ENCODE assay signal across 1 cellular context in the genomic region with DNA sequence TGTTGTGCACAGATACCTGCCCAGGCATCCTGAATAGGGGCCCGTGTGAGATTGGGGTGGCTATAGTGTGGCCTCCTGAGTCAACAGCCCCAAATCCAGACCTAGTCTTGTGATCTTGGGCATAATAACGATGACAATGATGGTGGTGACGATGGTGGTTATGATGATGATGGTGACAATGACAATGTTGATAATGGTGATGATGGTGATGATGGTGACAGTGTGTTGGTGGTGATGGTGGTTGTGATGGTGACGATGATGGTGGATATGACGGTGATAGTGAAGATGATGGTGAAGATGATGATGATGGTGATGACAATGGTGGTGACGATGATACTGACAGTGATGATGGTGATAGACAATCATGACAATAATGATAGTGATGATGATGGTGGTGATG.
TF ChIP-seq lines count a peak whose summit lies in the region.

No MANE protein-coding gene starts in this region.

TF ChIP-seq in GM23338, 12 proteins besides CTCF, POLR2A, EP300 and RAD21 (continued from another document):
- TF ChIP-seq, protein P1, sequence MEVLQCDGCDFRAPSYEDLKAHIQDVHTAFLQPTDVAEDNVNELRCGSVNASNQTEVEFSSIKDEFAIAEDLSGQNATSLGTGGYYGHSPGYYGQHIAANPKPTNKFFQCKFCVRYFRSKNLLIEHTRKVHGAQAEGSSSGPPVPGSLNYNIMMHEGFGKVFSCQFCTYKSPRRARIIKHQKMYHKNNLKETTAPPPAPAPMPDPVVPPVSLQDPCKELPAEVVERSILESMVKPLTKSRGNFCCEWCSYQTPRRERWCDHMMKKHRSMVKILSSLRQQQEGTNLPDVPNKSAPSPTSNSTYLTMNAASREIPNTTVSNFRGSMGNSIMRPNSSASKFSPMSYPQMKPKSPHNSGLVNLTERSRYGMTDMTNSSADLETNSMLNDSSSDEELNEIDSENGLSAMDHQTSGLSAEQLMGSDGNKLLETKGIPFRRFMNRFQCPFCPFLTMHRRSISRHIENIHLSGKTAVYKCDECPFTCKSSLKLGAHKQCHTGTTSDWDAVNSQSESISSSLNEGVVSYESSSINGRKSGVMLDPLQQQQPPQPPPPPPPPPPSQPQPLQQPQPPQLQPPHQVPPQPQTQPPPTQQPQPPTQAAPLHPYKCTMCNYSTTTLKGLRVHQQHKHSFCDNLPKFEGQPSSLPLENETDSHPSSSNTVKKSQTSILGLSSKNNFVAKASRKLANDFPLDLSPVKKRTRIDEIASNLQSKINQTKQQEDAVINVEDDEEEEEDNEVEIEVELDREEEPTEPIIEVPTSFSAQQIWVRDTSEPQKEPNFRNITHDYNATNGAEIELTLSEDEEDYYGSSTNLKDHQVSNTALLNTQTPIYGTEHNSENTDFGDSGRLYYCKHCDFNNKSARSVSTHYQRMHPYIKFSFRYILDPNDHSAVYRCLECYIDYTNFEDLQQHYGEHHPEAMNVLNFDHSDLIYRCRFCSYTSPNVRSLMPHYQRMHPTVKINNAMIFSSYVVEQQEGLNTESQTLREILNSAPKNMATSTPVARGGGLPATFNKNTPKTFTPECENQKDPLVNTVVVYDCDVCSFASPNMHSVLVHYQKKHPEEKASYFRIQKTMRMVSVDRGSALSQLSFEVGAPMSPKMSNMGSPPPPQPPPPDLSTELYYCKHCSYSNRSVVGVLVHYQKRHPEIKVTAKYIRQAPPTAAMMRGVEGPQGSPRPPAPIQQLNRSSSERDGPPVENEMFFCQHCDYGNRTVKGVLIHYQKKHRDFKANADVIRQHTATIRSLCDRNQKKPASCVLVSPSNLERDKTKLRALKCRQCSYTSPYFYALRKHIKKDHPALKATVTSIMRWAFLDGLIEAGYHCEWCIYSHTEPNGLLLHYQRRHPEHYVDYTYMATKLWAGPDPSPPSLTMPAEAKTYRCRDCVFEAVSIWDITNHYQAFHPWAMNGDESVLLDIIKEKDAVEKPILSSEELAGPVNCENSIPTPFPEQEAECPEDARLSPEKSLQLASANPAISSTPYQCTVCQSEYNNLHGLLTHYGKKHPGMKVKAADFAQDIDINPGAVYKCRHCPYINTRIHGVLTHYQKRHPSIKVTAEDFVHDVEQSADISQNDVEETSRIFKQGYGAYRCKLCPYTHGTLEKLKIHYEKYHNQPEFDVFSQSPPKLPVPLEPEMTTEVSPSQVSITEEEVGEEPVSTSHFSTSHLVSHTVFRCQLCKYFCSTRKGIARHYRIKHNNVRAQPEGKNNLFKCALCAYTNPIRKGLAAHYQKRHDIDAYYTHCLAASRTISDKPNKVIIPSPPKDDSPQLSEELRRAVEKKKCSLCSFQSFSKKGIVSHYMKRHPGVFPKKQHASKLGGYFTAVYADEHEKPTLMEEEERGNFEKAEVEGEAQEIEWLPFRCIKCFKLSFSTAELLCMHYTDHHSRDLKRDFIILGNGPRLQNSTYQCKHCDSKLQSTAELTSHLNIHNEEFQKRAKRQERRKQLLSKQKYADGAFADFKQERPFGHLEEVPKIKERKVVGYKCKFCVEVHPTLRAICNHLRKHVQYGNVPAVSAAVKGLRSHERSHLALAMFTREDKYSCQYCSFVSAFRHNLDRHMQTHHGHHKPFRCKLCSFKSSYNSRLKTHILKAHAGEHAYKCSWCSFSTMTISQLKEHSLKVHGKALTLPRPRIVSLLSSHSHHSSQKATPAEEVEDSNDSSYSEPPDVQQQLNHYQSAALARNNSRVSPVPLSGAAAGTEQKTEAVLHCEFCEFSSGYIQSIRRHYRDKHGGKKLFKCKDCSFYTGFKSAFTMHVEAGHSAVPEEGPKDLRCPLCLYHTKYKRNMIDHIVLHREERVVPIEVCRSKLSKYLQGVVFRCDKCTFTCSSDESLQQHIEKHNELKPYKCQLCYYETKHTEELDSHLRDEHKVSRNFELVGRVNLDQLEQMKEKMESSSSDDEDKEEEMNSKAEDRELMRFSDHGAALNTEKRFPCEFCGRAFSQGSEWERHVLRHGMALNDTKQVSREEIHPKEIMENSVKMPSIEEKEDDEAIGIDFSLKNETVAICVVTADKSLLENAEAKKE (CRISPR knock-in tag; IDR thresholded peaks at IDR 0.05) = no peak
- TF ChIP-seq EZH2 (IDR thresholded peaks at IDR 0.05; ENCODE audit: low read depth, unreplicated experiment) (no peak), ZNF331 (CRISPR knock-in tag; IDR thresholded peaks at IDR 0.05; ENCODE audit: low read depth) (no peak), NANOG (IDR thresholded peaks at IDR 0.05; ENCODE audit: borderline replicate concordance) (no peak), ZNF114 (CRISPR knock-in tag; IDR thresholded peaks at IDR 0.05) (no peak), CREB1 (CRISPR knock-in tag; IDR thresholded peaks at IDR 0.05; ENCODE audit: low read depth) (no peak), POLR2AphosphoS5 (IDR thresholded peaks at IDR 0.05; ENCODE audit: low read depth) (no peak)
TF ChIP-seq in GM23338: peak in this region for 0.
